9 cellular contexts compared by ENCODE assay signal in the genomic region with DNA sequence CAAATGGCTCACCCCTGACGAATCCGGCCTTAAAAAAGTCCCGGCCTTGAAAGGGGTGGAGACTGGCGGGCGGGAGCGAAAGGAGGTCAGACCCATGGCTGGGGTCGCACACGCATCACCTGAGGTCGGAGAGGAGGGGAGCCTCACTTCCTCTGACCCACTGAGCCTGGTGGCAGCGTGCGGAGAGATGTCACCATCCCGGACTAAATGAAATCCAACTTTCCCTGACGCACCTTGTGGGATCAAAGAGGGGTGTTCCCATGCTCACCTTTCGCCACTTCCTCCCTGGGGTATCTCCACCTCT. TPM values are rescaled to one million over a fixed set of nuclear protein-coding genes. Genes with fewer than 3 reads are reported as not detected.
A peak's percentile ranks its signal among the peaks of the same experiment; 100 is the strongest.
DNase-seq lines count a peak whose midpoint lies in the region; ATAC-seq and TF ChIP-seq lines count a peak whose summit lies in the region.
"Had no signal": no experiment of that assay in that cellular context is flagged by ENCODE, and none has a peak within 500 bp of the region (broad histone marks: within the 10 kb centered on the region; RNA-seq: fewer than 3 reads in every experiment).

No MANE protein-coding gene starts in this region.

- peak overlapping the region; percentile 71 to 96 (median 92) for H3K27ac Mint-ChIP-seq in CD8-positive, alpha-beta memory T cell
- peak overlapping the region; percentile 54 to 83 (median 83) for H3K27ac Mint-ChIP-seq in nephron

- peak overlapping the region; percentile 89 for H3K4me3 ChIP-seq in CD8-positive, alpha-beta memory T cell (ENCODE audit: low read length)
- H3K4me3 ChIP-seq in NT2/D1 (ENCODE audit: insufficient read length, low read depth), result peak overlapping the region; percentile 78

- DNase-seq in CD8-positive, alpha-beta memory T cell, result peak in 2 of 5 donors; percentile 7 to 40
- DNase-seq in NT2/D1 (ENCODE audit: low read depth, low spot score), result no peak
- DNase-seq in dermis microvascular lymphatic vessel endothelial cell (ENCODE audit: low read depth in 2 of 2), result peak; percentile 15 to 45
- no peak for DNase-seq in stimulated activated CD4-positive, alpha-beta T cell treated with anti-CD3 and anti-CD28 coated beads, Interleukin-12 subunit alpha, Interleukin-12 subunit beta, amount 100 ng/mL, for 4 hours
- no peak for DNase-seq in NCI-H510A (lab: John Stamatoyannopoulos, UW)
- DNase-seq in activated CD4-positive, alpha-beta T cell treated with anti-CD3 and anti-CD28 coated beads for 4 hours, result no peak

- peaks cover 48% of the 10 kb centered on the region for H3K4me1 ChIP-seq in CD8-positive, alpha-beta memory T cell (ENCODE audit: insufficient read depth, low read length)
- H3K4me1 ChIP-seq in NT2/D1 (ENCODE audit: insufficient read depth, insufficient read length), result peaks cover 23% of the 10 kb centered on the region

- H3K9me3 ChIP-seq in CD8-positive, alpha-beta memory T cell (ENCODE audit: low read length), result no peaks in the 10 kb centered on the region
- no peaks in the 10 kb centered on the region for H3K9me3 ChIP-seq in NT2/D1 (ENCODE audit: insufficient read depth, low read length)

- no peaks in the 10 kb centered on the region for H3K9me3 Mint-ChIP-seq in CD8-positive, alpha-beta memory T cell
- H3K9me3 Mint-ChIP-seq in nephron, result no peaks in the 10 kb centered on the region

- H3K27me3 ChIP-seq in CD8-positive, alpha-beta memory T cell (ENCODE audit: insufficient read depth, low read length, poor library complexity, severe bottlenecking), result peaks cover 3% of the 10 kb centered on the region
- H3K27me3 ChIP-seq in NT2/D1 (ENCODE audit: insufficient read depth, insufficient read length), result peaks cover 8% of the 10 kb centered on the region

- peak overlapping the region; percentile 65 for H3K27ac ChIP-seq in CD8-positive, alpha-beta memory T cell (ENCODE audit: low read depth, low read length)

- H3K4me3 Mint-ChIP-seq in CD8-positive, alpha-beta memory T cell, result peak overlapping the region; percentile 91 to 97 (median 93)
- H3K4me3 Mint-ChIP-seq in nephron, result peak overlapping the region; percentile 93 to 98 (median 94)

- ATAC-seq in HG03469 (IDR thresholded peaks at IDR 0.05; ENCODE audit: unreplicated experiment), result no peak

- no peaks in the 10 kb centered on the region for H3K36me3 ChIP-seq in CD8-positive, alpha-beta memory T cell (ENCODE audit: insufficient read depth, low read length)
- H3K36me3 ChIP-seq in NT2/D1 (ENCODE audit: insufficient read depth, insufficient read length, low read length), result peaks cover 21% of the 10 kb centered on the region

- CTCF ChIA-PET in CD8-positive, alpha-beta memory T cell (lab: Charles Lee), result interaction anchor here (1.3 to 1.6 kb wide), 2 partner anchors 11 to 155 kb away, joined by 4 to 5 read pairs; no protein-coding TSS in a partner anchor

- H3K9ac ChIP-seq in NT2/D1 (ENCODE audit: insufficient read length, low read depth), result peak overlapping the region; percentile 86

- POLR2A ChIA-PET in CD8-positive, alpha-beta memory T cell (lab: Charles Lee), result interaction anchor here (2.4 kb wide), 1 partner anchor 36 kb away, joined by 5 read pairs; the partner anchor contains the start of gene PM20D1

- peaks cover 44 to 55% (median 46%) of the 10 kb centered on the region in 3 donors for H3K4me1 Mint-ChIP-seq in CD8-positive, alpha-beta memory T cell
- peaks cover 65% of the 10 kb centered on the region for H3K4me1 Mint-ChIP-seq in nephron

- H3K36me3 Mint-ChIP-seq in CD8-positive, alpha-beta memory T cell, result peaks cover 7 to 26% (median 10%) of the 10 kb centered on the region in 3 donors
- peaks cover 18% of the 10 kb centered on the region for H3K36me3 Mint-ChIP-seq in nephron (ENCODE audit: low read depth)

- no peaks in the 10 kb centered on the region for H3K27me3 Mint-ChIP-seq in CD8-positive, alpha-beta memory T cell
- no peaks in the 10 kb centered on the region for H3K27me3 Mint-ChIP-seq in nephron (ENCODE audit: low read depth)

- TF ChIP-seq CTCF in nephron (IDR thresholded peaks at IDR 0.05; ENCODE audit: unreplicated experiment in 3 of 3), result no peak

RNA-seq across cellular contexts. Expression of gene SLC41A1, which starts 0.7 kb away (rescaled TPM):
- 10 to 100 TPM; 24.1 to 27.6 TPM for total RNA-seq in CD8-positive, alpha-beta memory T cell
- 16.5 TPM for polyA plus RNA-seq in CD8-positive, alpha-beta memory T cell
- total RNA-seq in dermis microvascular lymphatic vessel endothelial cell, result 8.1 and 12.3 TPM in 2 replicates

RNA-seq across cellular contexts. Expression of gene PM20D1, which starts 36.2 kb away (rescaled TPM):
- total RNA-seq in CD8-positive, alpha-beta memory T cell, result under 1 TPM; 0.31 to 0.38 TPM
- polyA plus RNA-seq in CD8-positive, alpha-beta memory T cell, result 2.6 TPM
- under 0.01 and 0.25 TPM in 2 replicates for total RNA-seq in dermis microvascular lymphatic vessel endothelial cell
- total RNA-seq: LHCN-M2 had no signal

RNA-seq across cellular contexts. Expression of gene RAB29, which starts 38.4 kb away (rescaled TPM):
- total RNA-seq in CD8-positive, alpha-beta memory T cell, result 10 to 100 TPM; 37.1 to 39.7 TPM
- 169 TPM for polyA plus RNA-seq in CD8-positive, alpha-beta memory T cell
- 18.1 and 30.8 TPM in 2 replicates for total RNA-seq in dermis microvascular lymphatic vessel endothelial cell

Comparison
In these comparisons a context has a peak if more than half of its experiments do, and no peak if none do; other contexts are left out.
1. DNase-seq: peak in dermis microvascular lymphatic vessel endothelial cell (2 of 2); none in NT2/D1 (single experiment), stimulated activated CD4-positive, alpha-beta T cell treated with anti-CD3 and anti-CD28 coated beads, Interleukin-12 subunit alpha, Interleukin-12 subunit beta, amount 100 ng/mL, for 4 hours (single experiment), NCI-H510A (single experiment) and activated CD4-positive, alpha-beta T cell treated with anti-CD3 and anti-CD28 coated beads for 4 hours (0 of 2).